Comparison of ENCODE assay signal across 9 cellular contexts in the genomic region with DNA sequence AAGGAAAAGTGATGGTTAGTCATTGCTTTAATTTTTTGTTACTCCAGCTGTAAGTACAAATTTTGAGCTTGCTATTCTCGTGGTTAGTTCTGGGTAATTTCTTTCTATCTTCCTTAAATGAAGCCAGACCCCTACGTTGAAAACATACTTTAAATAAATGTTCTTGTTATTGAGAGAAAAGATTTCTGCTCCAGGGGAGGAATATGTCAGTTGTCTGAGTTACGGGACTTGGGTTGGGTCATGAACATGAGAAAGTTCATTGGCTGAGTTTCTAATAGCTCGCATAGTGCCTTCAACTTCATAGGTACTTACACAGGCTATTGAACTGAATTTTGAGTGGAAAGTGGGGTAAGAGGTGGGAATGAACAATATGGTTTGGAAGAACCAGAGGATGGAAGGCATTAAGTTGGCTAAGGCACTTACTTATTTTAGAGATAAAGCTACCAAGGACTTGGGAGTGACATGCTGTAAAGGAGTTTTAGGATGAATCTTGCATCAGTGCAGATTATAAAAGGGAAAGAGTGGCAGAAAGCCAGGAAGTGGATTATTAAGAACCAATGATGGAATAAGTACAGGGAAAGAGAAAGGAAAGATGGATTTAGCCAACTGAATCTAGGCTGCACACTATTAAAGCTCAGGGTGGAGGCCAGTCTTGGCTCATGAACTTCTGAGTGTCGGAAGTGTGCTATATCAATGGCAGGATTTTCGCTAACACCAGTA. TPM values are rescaled to one million over a fixed set of nuclear protein-coding genes. Genes with fewer than 3 reads are reported as not detected.
A peak's percentile ranks its signal among the peaks of the same experiment; 100 is the strongest.
DNase-seq lines count a peak whose midpoint lies in the region; ATAC-seq and TF ChIP-seq lines count a peak whose summit lies in the region.
"Had no signal": no experiment of that assay in that cellular context is flagged by ENCODE, and none has a peak within 500 bp of the region (broad histone marks: within the 10 kb centered on the region; RNA-seq: fewer than 3 reads in every experiment).

No MANE protein-coding gene starts in this region.

- no peak overlapping the region for H3K27ac ChIP-seq in neural cell (ENCODE audit: low read length)

- H3K27me3 Mint-ChIP-seq in effector memory CD8-positive, alpha-beta T cell = no peaks in the 10 kb centered on the region

- DNase-seq in CMK (ENCODE audit: low read depth) (peak; percentile 24), NB4 (ENCODE audit: low read depth) (no peak), NCI-H2196 (lab: John Stamatoyannopoulos, UW; ENCODE audit: unreplicated experiment) (no peak)
- no peak for DNase-seq in effector memory CD8-positive, alpha-beta T cell
- DNase-seq in stimulated activated naive CD4-positive, alpha-beta T cell (lab: John Stamatoyannopoulos, UW) = no peak
- DNase-seq: NCI-H187 treated with DMSO at 0.1 percent for 48 hours had no signal

- no peak for TF ChIP-seq EP300 in neural cell (conservative IDR thresholded peaks at IDR 0.05; ENCODE audit: poor library complexity, severe bottlenecking)

- H3K36me3 Mint-ChIP-seq in effector memory CD8-positive, alpha-beta T cell (ENCODE audit: insufficient read depth) = peaks cover 73% of the 10 kb centered on the region

- H3K9ac ChIP-seq in neural cell (ENCODE audit: low read length) = peak overlapping the region; percentile 80

- no peaks in the 10 kb centered on the region for H3F3A ChIP-seq in neural cell (ENCODE audit: insufficient read depth, low read length, poor library complexity, severe bottlenecking)

- TF ChIP-seq CTCF in NB4 (IDR thresholded peaks at IDR 0.05; ENCODE audit: low read depth, low read length) (no peak), neural cell (IDR thresholded peaks at IDR 0.05; ENCODE audit: poor library complexity, severe bottlenecking) (no peak)

- TF ChIP-seq RAD21 in neural cell (conservative IDR thresholded peaks at IDR 0.05) = no peak

- peak overlapping the region; percentile 93 to 97 for H3K27ac Mint-ChIP-seq in effector memory CD8-positive, alpha-beta T cell

- no peaks in the 10 kb centered on the region for H3K9me2 ChIP-seq in neural cell (ENCODE audit: insufficient read depth, low read length)

- H3K9me3 Mint-ChIP-seq in effector memory CD8-positive, alpha-beta T cell = no peaks in the 10 kb centered on the region

- H2AFZ ChIP-seq in neural cell (ENCODE audit: low read depth, low read length) = no peak overlapping the region

- TF ChIP-seq POLR2A in NB4 (IDR thresholded peaks at IDR 0.05; ENCODE audit: extremely low read depth, insufficient read length) = no peak

- H3K4me2 ChIP-seq in neural cell (ENCODE audit: low read length) = peak overlapping the region; percentile 81

- H3K36me3 ChIP-seq in neural cell (ENCODE audit: insufficient read depth, low read length) = no peaks in the 10 kb centered on the region

- H3K79me2 ChIP-seq in neural cell (replicated peaks; ENCODE audit: insufficient read depth, low read length) = peaks cover 23% of the 10 kb centered on the region

- H3K4me1 Mint-ChIP-seq in effector memory CD8-positive, alpha-beta T cell (ENCODE audit: low read depth in 2 of 2) = peaks cover 27 to 45% of the 10 kb centered on the region in 2 donors

- H3K9me3 ChIP-seq in neural cell (ENCODE audit: low read length) = no peaks in the 10 kb centered on the region

- peak overlapping the region; percentile 81 to 89 for H3K4me3 Mint-ChIP-seq in effector memory CD8-positive, alpha-beta T cell

- H3K4me3 ChIP-seq in NB4 (ENCODE audit: low read depth, low read length) (peak overlapping the region; percentile 98), neural cell (ENCODE audit: low read length) (peak overlapping the region; percentile 87)

- H3K27me3 ChIP-seq in neural cell (ENCODE audit: insufficient read depth, low read depth, low read length) = no peaks in the 10 kb centered on the region

- no peak for ATAC-seq in effector memory CD8-positive, alpha-beta T cell (replicated peaks)
- ATAC-seq in HG03175 (IDR thresholded peaks at IDR 0.05; ENCODE audit: unreplicated experiment) (no peak), GM18907 (IDR thresholded peaks at IDR 0.05; ENCODE audit: unreplicated experiment) (no peak)

- no peaks in the 10 kb centered on the region for H4K20me1 ChIP-seq in neural cell (ENCODE audit: insufficient read depth)

TF ChIP-seq in neural cell, 6 proteins besides CTCF, POLR2A, EP300 and RAD21:
- TF ChIP-seq TAF1 (IDR thresholded peaks at IDR 0.05; ENCODE audit: low read depth) = no peak
- no peak for TF ChIP-seq MXI1 (conservative IDR thresholded peaks at IDR 0.05; ENCODE audit: poor library complexity, severe bottlenecking)
- no peak for TF ChIP-seq POLR2AphosphoS5 (IDR thresholded peaks at IDR 0.05)
- TF ChIP-seq, protein P1, sequence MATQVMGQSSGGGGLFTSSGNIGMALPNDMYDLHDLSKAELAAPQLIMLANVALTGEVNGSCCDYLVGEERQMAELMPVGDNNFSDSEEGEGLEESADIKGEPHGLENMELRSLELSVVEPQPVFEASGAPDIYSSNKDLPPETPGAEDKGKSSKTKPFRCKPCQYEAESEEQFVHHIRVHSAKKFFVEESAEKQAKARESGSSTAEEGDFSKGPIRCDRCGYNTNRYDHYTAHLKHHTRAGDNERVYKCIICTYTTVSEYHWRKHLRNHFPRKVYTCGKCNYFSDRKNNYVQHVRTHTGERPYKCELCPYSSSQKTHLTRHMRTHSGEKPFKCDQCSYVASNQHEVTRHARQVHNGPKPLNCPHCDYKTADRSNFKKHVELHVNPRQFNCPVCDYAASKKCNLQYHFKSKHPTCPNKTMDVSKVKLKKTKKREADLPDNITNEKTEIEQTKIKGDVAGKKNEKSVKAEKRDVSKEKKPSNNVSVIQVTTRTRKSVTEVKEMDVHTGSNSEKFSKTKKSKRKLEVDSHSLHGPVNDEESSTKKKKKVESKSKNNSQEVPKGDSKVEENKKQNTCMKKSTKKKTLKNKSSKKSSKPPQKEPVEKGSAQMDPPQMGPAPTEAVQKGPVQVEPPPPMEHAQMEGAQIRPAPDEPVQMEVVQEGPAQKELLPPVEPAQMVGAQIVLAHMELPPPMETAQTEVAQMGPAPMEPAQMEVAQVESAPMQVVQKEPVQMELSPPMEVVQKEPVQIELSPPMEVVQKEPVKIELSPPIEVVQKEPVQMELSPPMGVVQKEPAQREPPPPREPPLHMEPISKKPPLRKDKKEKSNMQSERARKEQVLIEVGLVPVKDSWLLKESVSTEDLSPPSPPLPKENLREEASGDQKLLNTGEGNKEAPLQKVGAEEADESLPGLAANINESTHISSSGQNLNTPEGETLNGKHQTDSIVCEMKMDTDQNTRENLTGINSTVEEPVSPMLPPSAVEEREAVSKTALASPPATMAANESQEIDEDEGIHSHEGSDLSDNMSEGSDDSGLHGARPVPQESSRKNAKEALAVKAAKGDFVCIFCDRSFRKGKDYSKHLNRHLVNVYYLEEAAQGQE (IDR thresholded peaks at IDR 0.05; ENCODE audit: borderline replicate concordance) = no peak
- no peak for TF ChIP-seq EZH2 (IDR thresholded peaks at IDR 0.05; ENCODE audit: borderline replicate concordance, insufficient read depth, low read length, poor library complexity, severe bottlenecking)
- no peak for TF ChIP-seq SMC3 (conservative IDR thresholded peaks at IDR 0.05; ENCODE audit: poor library complexity)

RNA-seq across cellular contexts. Expression of a gene that starts 1.4 kb away (rescaled TPM):
- 1,510 and 1,629 TPM in 2 replicates for polyA plus RNA-seq in neural cell
- 796 and 802 TPM in 2 replicates for polyA minus RNA-seq in neural cell

RNA-seq across cellular contexts. Expression of a gene that starts 24.8 kb away (rescaled TPM):
- polyA plus RNA-seq in neural cell = 32.5 and 41.4 TPM in 2 replicates
- polyA minus RNA-seq in neural cell = 18.3 and 20.0 TPM in 2 replicates

RNA-seq across cellular contexts. Expression of a gene that starts 59.5 kb away (rescaled TPM):
- polyA plus RNA-seq in neural cell = not detected in 2 replicates
- polyA minus RNA-seq in neural cell = 0.24 TPM in 1 of 2 replicates, not detected in the other
